ENCODE assay signal across 22 cellular contexts in the genomic region with DNA sequence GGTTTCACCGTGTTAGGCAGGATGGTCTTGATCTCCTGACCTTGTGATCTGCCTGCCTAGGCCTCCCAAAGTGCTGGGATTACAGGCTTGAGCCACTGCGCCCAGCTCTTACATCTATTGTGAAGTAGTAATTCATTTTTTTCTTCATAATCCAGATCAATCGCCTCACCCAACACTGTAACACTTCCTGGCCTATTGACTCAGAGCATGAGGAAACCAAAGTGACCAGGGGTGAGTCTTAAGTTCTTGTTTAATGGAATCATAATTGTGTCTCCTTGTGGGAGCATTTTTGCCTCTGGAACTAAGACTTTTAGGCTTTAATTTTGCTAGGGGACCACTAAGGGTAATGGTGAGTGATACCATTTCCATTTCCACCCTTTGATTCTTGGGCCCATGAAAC. TPM values are rescaled to one million over a fixed set of nuclear protein-coding genes. Genes with fewer than 3 reads are reported as not detected.
DNase-seq lines count a peak whose midpoint lies in the region; ATAC-seq, FAIRE-seq and TF ChIP-seq lines count a peak whose summit lies in the region.
"Had no signal": no experiment of that assay in that cellular context is flagged by ENCODE, and none has a peak within 500 bp of the region (broad histone marks: within the 10 kb centered on the region; RNA-seq: fewer than 3 reads in every experiment).

No MANE protein-coding gene starts in this region.

- H3K4me2 ChIP-seq in endothelial cell of umbilical vein (ENCODE audit: insufficient read depth, low read length) = no peak overlapping the region
- H3K4me2 ChIP-seq: BLaER1 had no signal

- H3K9me1 ChIP-seq in endothelial cell of umbilical vein (replicated peaks; ENCODE audit: control insufficient read depth, extremely low read depth, insufficient read depth, low read length) = no peaks in the 10 kb centered on the region

- no peak for TF ChIP-seq POLR2A in endothelial cell of umbilical vein (IDR thresholded peaks at IDR 0.05; ENCODE audit: low read depth, low read length)

- no peaks in the 10 kb centered on the region for H3K9me3 ChIP-seq in endothelial cell of umbilical vein (replicated peaks; ENCODE audit: control insufficient read depth, insufficient read depth, low read length)

- H3K27me3 ChIP-seq in endothelial cell of umbilical vein (ENCODE audit: control insufficient read depth in 2 of 2, insufficient read depth in 2 of 2, low read length in 2 of 2) = no peaks in the 10 kb centered on the region
- H3K27me3 ChIP-seq: BLaER1 had no signal

- POLR2A ChIA-PET in endothelial cell of umbilical vein (lab: Charles Lee) = interaction anchor here (0.5 kb wide), 1 partner anchor 47 kb away, joined by 6 read pairs; no protein-coding TSS in a partner anchor

- H4K20me1 ChIP-seq in endothelial cell of umbilical vein (replicated peaks; ENCODE audit: control insufficient read depth, extremely low read depth, insufficient read depth, low read length) = no peaks in the 10 kb centered on the region
- H4K20me1 ChIP-seq: BLaER1 had no signal

- intact Hi-C loops in endothelial cell of umbilical vein (cut with micrococcal nuclease) = no loop called here

- H3K36me3 ChIP-seq in endothelial cell of umbilical vein (ENCODE audit: control insufficient read depth in 2 of 2, extremely low read depth in 1 of 2, insufficient read depth in 2 of 2, low read length in 2 of 2) = no peaks in the 10 kb centered on the region
- H3K36me3 ChIP-seq: BLaER1 had no signal

- FAIRE-seq in endothelial cell of umbilical vein (lab: Jason Lieb, UNC) = no peak
- FAIRE-seq: H54 had no signal

- no peak overlapping the region for H2AFZ ChIP-seq in endothelial cell of umbilical vein (ENCODE audit: low read depth, low read length)

- no peak overlapping the region for H3K4me3 ChIP-seq in endothelial cell of umbilical vein (replicated peaks in 1 of 3; ENCODE audit: insufficient read depth in 1 of 3, low read depth in 1 of 3, low read length in 3 of 3)
- H3K4me3 ChIP-seq: BLaER1 had no signal

- no peaks in the 10 kb centered on the region for H3K4me1 ChIP-seq in endothelial cell of umbilical vein (ENCODE audit: control insufficient read depth, extremely low read depth, insufficient read depth, low read length)

- no peak for TF ChIP-seq CTCF in endothelial cell of umbilical vein (IDR thresholded peaks at IDR 0.05; ENCODE audit: extremely low read depth in 1 of 2, insufficient read depth in 1 of 2, low read depth in 1 of 2, low read length in 2 of 2)

- H3K79me2 ChIP-seq in endothelial cell of umbilical vein (ENCODE audit: control insufficient read depth, insufficient read depth, low read length) = no peaks in the 10 kb centered on the region

- ATAC-seq in HG03045 (IDR thresholded peaks at IDR 0.05; ENCODE audit: unreplicated experiment) (no peak), HG02642 (IDR thresholded peaks at IDR 0.05; ENCODE audit: poor library complexity, unreplicated experiment) (no peak)
- ATAC-seq: SK-N-SH treated with all-trans-retinoic acid at 6 μM for 48 hours had no signal

- DNase-seq in EL (peak; percentile 18), LHCN-M2 (ENCODE audit: low read depth) (peak; percentile 21), endothelial cell of umbilical vein (ENCODE audit: low read depth, low spot score) (no peak), iris pigment epithelial cell (ENCODE audit: low read depth) (peak; percentile 50), GM19240 (ENCODE audit: insufficient read length, low spot score) (no peak), NCI-H1436 (lab: John Stamatoyannopoulos, UW) (no peak)
- DNase-seq: 8988T; CD4-positive, CD25-positive, alpha-beta regulatory T cell; DMS153; DND-41; NCI-H1092 treated with DMSO at 0.1 percent for 48 hours; NCI-H1436 treated with DMSO at 0.1 percent for 48 hours; NCI-H1930; NCI-H2107; NCI-H524; NCI-H774 had no signal

- BruUV-seq in endothelial cell of umbilical vein (replicated peaks; lab: Mats Ljungman, UMichigan) = no TSS peak

- no peak overlapping the region for H3K27ac ChIP-seq in endothelial cell of umbilical vein (ENCODE audit: insufficient read depth, low read depth, low read length)
- H3K27ac ChIP-seq: BLaER1 had no signal

- H3K9ac ChIP-seq in endothelial cell of umbilical vein (replicated peaks; ENCODE audit: extremely low read depth, insufficient read depth, low read length) = no peak overlapping the region
- H3K9ac ChIP-seq: BLaER1 had no signal

- CTCF ChIA-PET in endothelial cell of umbilical vein (lab: Charles Lee) = interaction anchor here (1.0 kb wide), 1 partner anchor 12 kb away, joined by 3 read pairs; no protein-coding TSS in a partner anchor

- dilution Hi-C loops in endothelial cell of umbilical vein (cut with MboI; ENCODE audit: extremely low pct_ligation_motif_present, low sequenced_read_pairs) = no loop called here

TF ChIP-seq in endothelial cell of umbilical vein, 7 proteins besides CTCF, POLR2A, EP300 and RAD21:
- TF ChIP-seq FOS (IDR thresholded peaks at IDR 0.05; ENCODE audit: borderline replicate concordance, insufficient read depth, low read length) (peak; percentile 29), MYC (IDR thresholded peaks at IDR 0.05; ENCODE audit: low read depth, low read length) (no peak), JUN (IDR thresholded peaks at IDR 0.05; ENCODE audit: borderline replicate concordance, insufficient read depth, insufficient read length, low read depth) (no peak)

RNA-seq across cellular contexts. Expression of a gene that starts 27.4 kb away (rescaled TPM):
- total RNA-seq in LHCN-M2 (2014; rRNA removed) (0.57 and 0.90 TPM in 2 replicates), endothelial cell of umbilical vein (39.4 and 39.9 TPM in 2 replicates)
- 1.9 TPM for polyA plus RNA-seq in LHCN-M2 (2012)
- 13.0 and 15.3 TPM in 2 replicates for polyA plus RNA-seq in endothelial cell of umbilical vein
- polyA plus RNA-seq in endothelial cell of umbilical vein (2011; cell fraction: cytosol; rRNA removed) = 16.2 and 21.7 TPM in 2 replicates
- polyA plus RNA-seq in endothelial cell of umbilical vein (2011; cell fraction: nucleus; rRNA removed) = 11.4 and 11.5 TPM in 2 replicates
- 17.0 and 34.3 TPM in 2 replicates for polyA plus RNA-seq in endothelial cell of umbilical vein (2012)
- 14.6 and 17.8 TPM in 2 replicates for polyA minus RNA-seq in endothelial cell of umbilical vein
- not detected for polyA minus RNA-seq in endothelial cell of umbilical vein (2011; cell fraction: cytosol; rRNA and poly(A)+ RNA removed)
- polyA minus RNA-seq in endothelial cell of umbilical vein (2011; cell fraction: nucleus; rRNA and poly(A)+ RNA removed) = 11.3 and 13.7 TPM in 2 replicates
- total RNA-seq: CD4-positive, CD25-positive, alpha-beta regulatory T cell; G401 had no signal
- polyA plus RNA-seq: CD4-positive, CD25-positive, alpha-beta regulatory T cell had no signal

Comparison
In these comparisons a context has a peak if more than half of its experiments do, and no peak if none do; other contexts are left out.
1. DNase-seq: peak in EL (single experiment), LHCN-M2 (single experiment) and iris pigment epithelial cell (single experiment); none in endothelial cell of umbilical vein (single experiment), GM19240 (single experiment) and NCI-H1436 (single experiment).
2. RNA of a gene that starts 27.4 kb away (total RNA-seq): 39.4 to 39.9 TPM in endothelial cell of umbilical vein; 0.57 to 0.90 TPM in LHCN-M2; every median in the first group is over 10 times any median in the second.